Comparison of ENCODE assay signal across 8 cellular contexts in genomic region chr19:52856540-52857377, GRCh38. TPM values are rescaled to one million over a fixed set of nuclear protein-coding genes. Genes with fewer than 3 reads are reported as not detected.
A peak's percentile ranks its signal among the peaks of the same experiment; 100 is the strongest.
DNase-seq lines count a peak whose midpoint lies in the region; ATAC-seq, FAIRE-seq and TF ChIP-seq lines count a peak whose summit lies in the region.
"Not testable (repeated sequence)": the region's sequence is repeated elsewhere in the genome, so short reads cannot be mapped to it uniquely, and the experiment has no call there.

No MANE protein-coding gene starts in this region.

- peak overlapping the region; percentile 82 to 93 (median 91) for H3K27ac Mint-ChIP-seq in nephron

- DNase-seq in Daoy (ENCODE audit: low read depth), result peak; percentile 6
- peak; percentile 40 for DNase-seq in H7
- DNase-seq in LNCaP clone FGC (ENCODE audit: low read depth); bronchial epithelial cell (ENCODE audit: low read depth): not testable (repeated sequence)
- DNase-seq in activated CD4-positive, alpha-beta T cell treated with anti-CD3 and anti-CD28 coated beads for 4 hours, result peak; percentile 1 to 3
- DNase-seq in right cardiac atrium, result peak in 1 of 3 donors; percentile 20

- H3K4me1 ChIP-seq in right cardiac atrium (ENCODE audit: control insufficient read depth, insufficient read depth, low read length); thymus (ENCODE audit: control insufficient read depth, insufficient read depth, low read length): not testable (repeated sequence)

- not testable (repeated sequence) for H3K36me3 ChIP-seq in H7 (replicated peaks; ENCODE audit: control insufficient read depth, insufficient read depth, low read length); bronchial epithelial cell (ENCODE audit: control insufficient read depth, insufficient read depth, low read length)
- peaks cover 22% of the 10 kb centered on the region for H3K36me3 ChIP-seq in thymus (ENCODE audit: control insufficient read depth, insufficient read depth)

- WGBS in right cardiac atrium, result 4% methylated on average over 23 of the region's 31 CpGs
- 5% methylated on average over 23 of the region's 31 CpGs for WGBS in thymus

- peak overlapping the region; percentile 93 to 97 (median 96) for H3K4me3 Mint-ChIP-seq in nephron

- peak overlapping the region; percentile 12 for H3K27ac ChIP-seq in right cardiac atrium (ENCODE audit: low read length)
- H3K27ac ChIP-seq in thymus (ENCODE audit: low read depth), result not testable (repeated sequence)

- FAIRE-seq in bronchial epithelial cell (lab: Jason Lieb, UNC), result not testable (repeated sequence)

- peaks cover 21% of the 10 kb centered on the region for H3K36me3 Mint-ChIP-seq in nephron (ENCODE audit: low read depth)

- H3K4me3 ChIP-seq in H7 (ENCODE audit: insufficient read depth, low read depth, low read length) (peak overlapping the region; percentile 60), LNCaP clone FGC (ENCODE audit: low read depth, low read length) (peak overlapping the region; percentile 81), bronchial epithelial cell (ENCODE audit: low read depth, low read length) (peak overlapping the region; percentile 65), right cardiac atrium (ENCODE audit: low read length) (peak overlapping the region; percentile 88), thymus (ENCODE audit: low read length) (peak overlapping the region; percentile 67)

- ATAC-seq in right cardiac atrium, result peak in 1 of 2 donors; percentile 52

- H3K9me3 ChIP-seq in right cardiac atrium (ENCODE audit: control insufficient read depth, low read length); thymus (ENCODE audit: control insufficient read depth): not testable (repeated sequence)

- H3K27me3 Mint-ChIP-seq in nephron (ENCODE audit: low read depth), result not testable (repeated sequence)

- not testable (repeated sequence) for H3K27me3 ChIP-seq in H7 (ENCODE audit: control insufficient read depth, insufficient read depth, low read length); bronchial epithelial cell (ENCODE audit: control insufficient read depth, insufficient read depth, low read length); right cardiac atrium (ENCODE audit: control insufficient read depth, insufficient read depth); thymus (ENCODE audit: control insufficient read depth, insufficient read depth)

- intact Hi-C loops in right cardiac atrium (cut with DNase I), result not testable (repeated sequence)

- H3K4me1 Mint-ChIP-seq in nephron, result peaks cover 22% of the 10 kb centered on the region

- TF ChIP-seq CTCF in LNCaP clone FGC (IDR thresholded peaks at IDR 0.05; ENCODE audit: control insufficient read depth, extremely low read depth, insufficient read depth); bronchial epithelial cell (IDR thresholded peaks at IDR 0.05; ENCODE audit: insufficient read depth, low read length, severe bottlenecking); nephron (IDR thresholded peaks at IDR 0.05; ENCODE audit: unreplicated experiment in 3 of 3): not testable (repeated sequence)

- H3K9me3 Mint-ChIP-seq in nephron, result not testable (repeated sequence)

RNA-seq across cellular contexts. Expression of gene ZNF468, which starts 0.7 kb away (rescaled TPM):
- 22.6 and 24.5 TPM in 2 replicates for total RNA-seq in Daoy (2014; rRNA removed; shearing (Covaris generic))
- 34.1 and 38.6 TPM in 2 replicates for total RNA-seq in H7 (2014; rRNA removed; shearing (Covaris generic))
- 86.9 and 132 TPM in 2 replicates for total RNA-seq in bronchial epithelial cell
- 10 to 100 TPM in 1 of 4 donors, 1 to 10 TPM in 3; 7.3 to 10.7 (median 8.7) TPM for total RNA-seq in right cardiac atrium
- polyA plus RNA-seq in right cardiac atrium, result 6.9 TPM
- 18.3 TPM for polyA plus RNA-seq in thymus

RNA-seq across cellular contexts. Expression of gene ZNF28, which starts 35.3 kb away (rescaled TPM):
- total RNA-seq in Daoy (2014; rRNA removed; shearing (Covaris generic)), result 21.8 and 24.6 TPM in 2 replicates
- 18.5 and 23.9 TPM in 2 replicates for total RNA-seq in H7 (2014; rRNA removed; shearing (Covaris generic))
- total RNA-seq in bronchial epithelial cell (30.3 and 44.4 TPM in 2 replicates), right cardiac atrium (1 to 10 TPM; 5.2 to 9.1 (median 7.1) TPM)
- polyA plus RNA-seq in right cardiac atrium (2.0 TPM), thymus (32.5 TPM)

RNA-seq across cellular contexts. Expression of gene ZNF320, which starts 40.7 kb away (rescaled TPM):
- total RNA-seq in Daoy (2014; rRNA removed; shearing (Covaris generic)), result 7.6 and 10.5 TPM in 2 replicates
- 13.1 and 24.0 TPM in 2 replicates for total RNA-seq in H7 (2014; rRNA removed; shearing (Covaris generic))
- total RNA-seq in bronchial epithelial cell (12.3 and 23.4 TPM in 2 replicates), right cardiac atrium (10 to 100 TPM in 1 of 4 donors, 1 to 10 TPM in 3; 7.9 to 13.3 (median 9.4) TPM)
- polyA plus RNA-seq in right cardiac atrium (6.6 TPM), thymus (9.7 TPM)
